ENCODE assay signal across 9 cellular contexts in genomic region chr12:87157791-87158190, GRCh38.
DNase-seq lines count a peak whose midpoint lies in the region; ATAC-seq lines count a peak whose summit lies in the region.
"Had no signal": no experiment of that assay in that cellular context is flagged by ENCODE, and none has a peak within 500 bp of the region (broad histone marks: within the 10 kb centered on the region; RNA-seq: fewer than 3 reads in every experiment).

No MANE protein-coding gene starts in this region.

- peaks cover 2 to 26% (median 13%) of the 10 kb centered on the region in 6 donors for H3K9me3 Mint-ChIP-seq in immature natural killer cell

- H3K4me3 Mint-ChIP-seq in immature natural killer cell: no peak overlapping the region

- no peaks in the 10 kb centered on the region for H3K36me3 Mint-ChIP-seq in immature natural killer cell

- intact Hi-C loops in left ventricle myocardium superior (cut with micrococcal nuclease): no loop called here

- no peak overlapping the region for H3K27ac Mint-ChIP-seq in immature natural killer cell

- no peak for ATAC-seq in left ventricle myocardium superior

- in situ Hi-C loops in ACHN (cut with HindIII; ENCODE audit: low pct_ligation_motif_present, low pct_unique_long_range_greater_than_20kb, low sequenced_read_pairs): no loop called here

- peak; percentile 74 for DNase-seq in ACHN
- peak; percentile 95 for DNase-seq in HS-5 (ENCODE audit: low read depth)
- DNase-seq in brain pericyte (ENCODE audit: low read depth, low spot score): peak; percentile 38
- DNase-seq in islet precursor cell: peak; percentile 97
- DNase-seq in AG08395 (ENCODE audit: low spot score): no peak
- no peak for DNase-seq in immature natural killer cell
- DNase-seq in left ventricle myocardium superior: no peak
- no peak for DNase-seq in MV-4-11 (lab: John Stamatoyannopoulos, UW)
- DNase-seq: activated CD8-positive, alpha-beta memory T cell treated with anti-CD3 and anti-CD28 coated beads for 24 hours had no signal

- H3K27me3 Mint-ChIP-seq in immature natural killer cell (ENCODE audit: low read depth in 3 of 3): no peaks in the 10 kb centered on the region

- no peaks in the 10 kb centered on the region for H3K4me1 Mint-ChIP-seq in immature natural killer cell

Comparison
In these comparisons a context has a peak if more than half of its experiments do, and no peak if none do; other contexts are left out.
1. DNase-seq: peak in ACHN (single experiment), HS-5 (single experiment), brain pericyte (single experiment) and islet precursor cell (single experiment); none in AG08395 (single experiment), immature natural killer cell (0 of 3), left ventricle myocardium superior (single experiment) and MV-4-11 (single experiment).